34 cellular contexts compared by ENCODE assay signal in genomic region chr7:121591916-121592315, GRCh38.
"Had no signal": no experiment of that assay in that cellular context is flagged by ENCODE, and none has a peak within 500 bp of the region (broad histone marks: within the 10 kb centered on the region; RNA-seq: fewer than 3 reads in every experiment).

No MANE protein-coding gene starts in this region.

- H3K9me3 Mint-ChIP-seq: activated CD4-positive, alpha-beta memory T cell treated with anti-CD3 and anti-CD28 coated beads for 36 hours; activated CD4-positive, alpha-beta T cell treated with anti-CD3 and anti-CD28 coated beads, Interleukin-2, amount 10 ng/mL, durations not matched to agents 24 days and 14 days; activated naive CD4-positive, alpha-beta T cell treated with anti-CD3 and anti-CD28 coated beads, Interleukin-2, amount 10 ng/mL, durations not matched to agents 7 days and 5 days; activated naive CD4-positive, alpha-beta T cell treated with anti-CD3 and anti-CD28 coated beads, Interleukin-2, amount 50 U/mL, for 72 hours; activated naive CD8-positive, alpha-beta T cell treated with anti-CD3 and anti-CD28 coated beads, Interleukin-2, amount 10 ng/mL, durations not matched to agents 7 days and 5 days; activated T-helper 1 cell treated with anti-CD3 and anti-CD28 coated beads, Interleukin-12 subunit alpha, Interleukin-12 subunit beta, Interleukin-2, Interleukin-4 antibody, amounts not matched to agents 30 ng/mL and 10 ng/mL and 1 ng/mL, durations not matched to agents 14 hours and 24 hours and 36 hours; activated T-helper 2 cell treated with anti-CD3 and anti-CD28 coated beads, Interferon-gamma antibody, Interleukin-2, Interleukin-4, amounts not matched to agents 10 μg/mL and 5 μg/mL and 100 μg/mL, durations not matched to agents 14 hours and 24 hours and 36 hours; central memory CD8-positive, alpha-beta T cell had no signal

- H3K4me2 ChIP-seq: hepatocyte had no signal

- H3K4me1 ChIP-seq: ascending aorta, esophagus squamous epithelium, gastroesophageal sphincter had no signal

- H3K4me3 ChIP-seq: ascending aorta, coronary artery, dorsolateral prefrontal cortex, esophagus squamous epithelium, gastroesophageal sphincter, heart right ventricle, hepatocyte had no signal

- H3K27me3 Mint-ChIP-seq: activated naive CD4-positive, alpha-beta T cell treated with anti-CD3 and anti-CD28 coated beads, Interleukin-2, amount 10 ng/mL, durations not matched to agents 7 days and 5 days; dendritic cell treated with granulocyte-macrophage colony-stimulating factor and Interleukin-4, amounts not matched to agents 40 ng/mL and 50 ng/mL, for 4 days had no signal

- H3K36me3 ChIP-seq: ascending aorta, brain microvascular endothelial cell, esophagus squamous epithelium, gastroesophageal sphincter, heart right ventricle had no signal

- H3K27ac Mint-ChIP-seq: activated CD4-positive, alpha-beta memory T cell treated with anti-CD3 and anti-CD28 coated beads for 36 hours; activated CD4-positive, alpha-beta T cell treated with anti-CD3 and anti-CD28 coated beads for 36 hours; activated CD4-positive, alpha-beta T cell treated with anti-CD3 and anti-CD28 coated beads, Interleukin-2, amount 10 ng/mL, durations not matched to agents 24 days and 14 days; activated CD8-positive, alpha-beta memory T cell treated with anti-CD3 and anti-CD28 coated beads, Interleukin-2, amount 10 ng/mL, durations not matched to agents 7 days and 5 days; activated CD8-positive, alpha-beta T cell treated with anti-CD3 and anti-CD28 coated beads, Interleukin-2, amount 10 ng/mL, durations not matched to agents 7 days and 5 days; activated naive CD4-positive, alpha-beta T cell treated with anti-CD3 and anti-CD28 coated beads, Interleukin-2, amount 10 ng/mL, durations not matched to agents 7 days and 5 days; activated naive CD4-positive, alpha-beta T cell treated with anti-CD3 and anti-CD28 coated beads, Interleukin-2, amount 50 U/mL, for 72 hours; activated naive CD8-positive, alpha-beta T cell treated with anti-CD3 and anti-CD28 coated beads, Interleukin-2, amount 10 ng/mL, durations not matched to agents 7 days and 5 days; activated T-helper 1 cell treated with anti-CD3 and anti-CD28 coated beads, Interleukin-12 subunit alpha, Interleukin-12 subunit beta, Interleukin-2, Interleukin-4 antibody, amounts not matched to agents 30 ng/mL and 10 ng/mL and 1 ng/mL, durations not matched to agents 14 hours and 24 hours and 36 hours; activated T-helper 2 cell treated with anti-CD3 and anti-CD28 coated beads, Interferon-gamma antibody, Interleukin-2, Interleukin-4, amounts not matched to agents 10 μg/mL and 5 μg/mL and 100 μg/mL, durations not matched to agents 14 hours and 24 hours and 36 hours; dendritic cell treated with granulocyte-macrophage colony-stimulating factor and Interleukin-4, amounts not matched to agents 40 ng/mL and 50 ng/mL, for 4 days; effector memory CD8-positive, alpha-beta T cell had no signal

- H3K79me2 ChIP-seq: hepatocyte had no signal

- H3K27me3 ChIP-seq: ascending aorta, brain microvascular endothelial cell, esophagus squamous epithelium, gastroesophageal sphincter, heart right ventricle, hepatocyte had no signal

- H2AFZ ChIP-seq: hepatocyte had no signal

- H3K4me1 Mint-ChIP-seq: activated CD4-positive, alpha-beta T cell treated with anti-CD3 and anti-CD28 coated beads for 36 hours; activated CD4-positive, alpha-beta T cell treated with anti-CD3 and anti-CD28 coated beads, Interleukin-2, amount 10 ng/mL, durations not matched to agents 24 days and 14 days; activated CD8-positive, alpha-beta memory T cell treated with anti-CD3 and anti-CD28 coated beads, Interleukin-2, amount 10 ng/mL, durations not matched to agents 7 days and 5 days; activated naive CD4-positive, alpha-beta T cell treated with anti-CD3 and anti-CD28 coated beads, Interleukin-2, amount 10 ng/mL, durations not matched to agents 7 days and 5 days; activated naive CD8-positive, alpha-beta T cell treated with anti-CD3 and anti-CD28 coated beads, Interleukin-2, amount 10 ng/mL, durations not matched to agents 7 days and 5 days; central memory CD8-positive, alpha-beta T cell had no signal

- FAIRE-seq: bronchial epithelial cell, endometrium, endothelial cell of umbilical vein had no signal

- H3K9me3 ChIP-seq: ascending aorta, esophagus squamous epithelium had no signal

- DNase-seq: activated CD4-positive, alpha-beta memory T cell treated with anti-CD3 and anti-CD28 coated beads for 36 hours; activated CD4-positive, alpha-beta T cell treated with anti-CD3 and anti-CD28 coated beads for 36 hours; activated CD4-positive, alpha-beta T cell treated with anti-CD3 and anti-CD28 coated beads, Interleukin-2, amount 10 ng/mL, durations not matched to agents 24 days and 14 days; activated CD4-positive, CD25-positive, alpha-beta regulatory T cell; activated CD4-positive, CD25-positive, alpha-beta regulatory T cell treated with anti-CD3 and anti-CD28 coated beads, Interleukin-2, amount 50 U/mL, for 72 hours; activated CD8-positive, alpha-beta memory T cell treated with anti-CD3 and anti-CD28 coated beads, Interleukin-2, amount 10 ng/mL, durations not matched to agents 7 days and 5 days; activated CD8-positive, alpha-beta memory T cell treated with anti-CD3 and anti-CD28 coated beads, Interleukin-2, amount 50 U/mL, for 4 hours; activated CD8-positive, alpha-beta T cell treated with anti-CD3 and anti-CD28 coated beads, Interleukin-2, amount 10 ng/mL, durations not matched to agents 7 days and 5 days; activated gamma-delta T cell; activated naive CD4-positive, alpha-beta T cell; activated naive CD4-positive, alpha-beta T cell treated with anti-CD3 and anti-CD28 coated beads, Interleukin-2, amount 10 ng/mL, durations not matched to agents 7 days and 5 days; activated naive CD8-positive, alpha-beta T cell treated with anti-CD3 and anti-CD28 coated beads, Interleukin-2, amount 10 ng/mL, durations not matched to agents 7 days and 5 days; activated T-cell treated with anti-CD3 and anti-CD28 coated beads, Interleukin-2, amount 50 U/mL, for 1 hour; activated T-cell treated with anti-CD3 and anti-CD28 coated beads, Interleukin-2, amount 50 U/mL, for 48 hours; brain microvascular endothelial cell; dorsolateral prefrontal cortex; effector memory CD8-positive, alpha-beta T cell; esophagus squamous epithelium; foreskin melanocyte; heart right ventricle; T-helper 2 cell had no signal

- H3K4me3 Mint-ChIP-seq: activated CD4-positive, alpha-beta memory T cell treated with anti-CD3 and anti-CD28 coated beads for 36 hours; activated CD4-positive, alpha-beta T cell treated with anti-CD3 and anti-CD28 coated beads for 36 hours; activated CD4-positive, alpha-beta T cell treated with anti-CD3 and anti-CD28 coated beads, Interleukin-2, amount 10 ng/mL, durations not matched to agents 24 days and 14 days; activated CD8-positive, alpha-beta memory T cell treated with anti-CD3 and anti-CD28 coated beads, Interleukin-2, amount 10 ng/mL, durations not matched to agents 7 days and 5 days; activated CD8-positive, alpha-beta T cell treated with anti-CD3 and anti-CD28 coated beads, Interleukin-2, amount 10 ng/mL, durations not matched to agents 7 days and 5 days; activated naive CD4-positive, alpha-beta T cell treated with anti-CD3 and anti-CD28 coated beads, Interleukin-2, amount 10 ng/mL, durations not matched to agents 7 days and 5 days; activated naive CD8-positive, alpha-beta T cell treated with anti-CD3 and anti-CD28 coated beads, Interleukin-2, amount 10 ng/mL, durations not matched to agents 7 days and 5 days; activated T-helper 1 cell treated with anti-CD3 and anti-CD28 coated beads, Interleukin-12 subunit alpha, Interleukin-12 subunit beta, Interleukin-2, Interleukin-4 antibody, amounts not matched to agents 30 ng/mL and 10 ng/mL and 1 ng/mL, durations not matched to agents 14 hours and 24 hours and 36 hours; central memory CD8-positive, alpha-beta T cell; dendritic cell treated with granulocyte-macrophage colony-stimulating factor and Interleukin-4, amounts not matched to agents 40 ng/mL and 50 ng/mL, for 4 days; effector memory CD8-positive, alpha-beta T cell had no signal

- H3K36me3 Mint-ChIP-seq: activated CD4-positive, alpha-beta memory T cell treated with anti-CD3 and anti-CD28 coated beads for 36 hours; activated CD8-positive, alpha-beta memory T cell treated with anti-CD3 and anti-CD28 coated beads, Interleukin-2, amount 10 ng/mL, durations not matched to agents 7 days and 5 days; activated naive CD4-positive, alpha-beta T cell treated with anti-CD3 and anti-CD28 coated beads, Interleukin-2, amount 10 ng/mL, durations not matched to agents 7 days and 5 days; activated naive CD4-positive, alpha-beta T cell treated with anti-CD3 and anti-CD28 coated beads, Interleukin-2, amount 50 U/mL, for 72 hours; activated naive CD8-positive, alpha-beta T cell treated with anti-CD3 and anti-CD28 coated beads, Interleukin-2, amount 10 ng/mL, durations not matched to agents 7 days and 5 days had no signal

- H3K27ac ChIP-seq: ascending aorta, brain microvascular endothelial cell, coronary artery, dorsolateral prefrontal cortex, epithelial cell of prostate, esophagus squamous epithelium, gastroesophageal sphincter, heart right ventricle, hepatocyte had no signal

- ATAC-seq: activated CD4-positive, alpha-beta T cell treated with anti-CD3 and anti-CD28 coated beads for 36 hours; activated CD8-positive, alpha-beta memory T cell treated with anti-CD3 and anti-CD28 coated beads, Interleukin-2, amount 10 ng/mL, durations not matched to agents 7 days and 5 days; activated CD8-positive, alpha-beta T cell treated with anti-CD3 and anti-CD28 coated beads, Interleukin-2, amount 10 ng/mL, durations not matched to agents 7 days and 5 days; activated naive CD4-positive, alpha-beta T cell treated with anti-CD3 and anti-CD28 coated beads, Interleukin-2, amount 50 U/mL, for 72 hours; effector memory CD8-positive, alpha-beta T cell; gastroesophageal sphincter; heart right ventricle had no signal
